In the genomic region with DNA sequence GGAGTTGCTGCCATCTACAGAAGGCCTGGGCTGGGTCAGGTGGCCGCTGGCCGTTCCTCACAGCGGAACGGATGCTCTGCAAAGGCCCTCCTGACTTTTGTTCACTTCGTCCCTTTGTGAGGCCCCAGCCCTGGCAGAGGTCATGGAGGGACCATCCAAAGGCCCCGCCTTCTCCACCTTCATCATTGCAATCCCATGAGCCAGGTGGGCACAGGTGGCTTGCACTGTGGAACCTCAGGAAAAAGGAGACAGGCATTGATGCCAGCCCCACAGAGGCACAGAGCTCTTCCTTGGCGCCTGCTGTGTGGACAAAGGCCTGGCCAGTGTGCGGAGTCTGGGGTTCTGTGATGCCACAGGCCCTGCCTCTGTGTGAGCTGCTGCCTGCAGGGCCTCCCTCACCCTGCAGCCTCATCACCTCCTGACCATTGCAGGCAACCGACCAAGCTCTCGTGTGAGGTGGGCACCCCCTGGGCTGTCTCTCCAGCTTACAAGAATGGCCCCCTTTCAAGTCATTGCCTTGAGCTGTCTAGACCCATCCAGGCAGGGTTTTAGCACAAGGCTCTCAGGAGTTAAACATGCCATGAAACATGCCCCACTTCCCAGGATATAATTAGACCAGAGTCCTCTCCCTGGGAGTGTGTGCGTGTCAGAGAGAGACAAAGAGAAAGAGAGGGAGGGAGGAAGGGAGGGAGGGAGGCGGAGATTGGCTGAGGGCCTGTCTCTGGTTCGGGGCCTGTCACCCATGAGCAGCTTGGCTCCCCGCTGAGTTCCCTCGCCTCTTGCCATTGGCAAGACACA, we compare ENCODE assay signal across 8 cellular contexts. TPM values are rescaled to one million over a fixed set of nuclear protein-coding genes. Genes with fewer than 3 reads are reported as not detected.
DNase-seq lines count a peak whose midpoint lies in the region; ATAC-seq and TF ChIP-seq lines count a peak whose summit lies in the region.

No MANE protein-coding gene starts in this region.

- ATAC-seq in upper lobe of left lung (ENCODE audit: low FRiP score in 2 of 2) (peak; percentile 77 to 83), HG03442 (IDR thresholded peaks at IDR 0.05; ENCODE audit: unreplicated experiment) (no peak)

- H2BK15ac ChIP-seq in mesendoderm (replicated peaks; ENCODE audit: low read depth) = no peak overlapping the region

- WGBS in mesendoderm (ENCODE audit: extremely low coverage, insufficient coverage, low lambda C conversion rate) = no CpG with 5 or more reads among the region's 15 CpGs
- WGBS in upper lobe of left lung, 2 donors = 67 to 79% methylated on average over 13 to 15 of the region's 15 CpGs

- H3K79me2 ChIP-seq in mesendoderm (ENCODE audit: control insufficient read depth, insufficient read depth, low read length) = no peaks in the 10 kb centered on the region

- H3K27ac ChIP-seq in dorsolateral prefrontal cortex (peak overlapping the region; percentile 70 to 97 (median 89)), mesendoderm (ENCODE audit: low read depth, low read length) (no peak overlapping the region), upper lobe of left lung (peak overlapping the region; percentile 29 to 82 (median 81))

- no peak for TF ChIP-seq POLR2A in upper lobe of left lung (IDR thresholded peaks at IDR 0.05)

- peak; percentile 100 for DNase-seq in DMS79 (lab: John Stamatoyannopoulos, UW)
- DNase-seq in NCI-H460 (ENCODE audit: extremely low read depth, low read depth) = peak; percentile 58
- DNase-seq in dorsolateral prefrontal cortex = peak; percentile 62 to 95 (median 82)
- DNase-seq in mesendoderm = no peak
- DNase-seq in upper lobe of left lung = peak in 1 of 2 donors; percentile 39
- DNase-seq in stimulated activated naive CD4-positive, alpha-beta T cell (lab: John Stamatoyannopoulos, UW) = no peak
- DNase-seq in OCI-M2 (lab: John Stamatoyannopoulos, UW; ENCODE audit: unreplicated experiment) = no peak

- H3K36me3 ChIP-seq in mesendoderm (ENCODE audit: control insufficient read depth, insufficient read depth, low read length) (no peaks in the 10 kb centered on the region), upper lobe of left lung (no peaks in the 10 kb centered on the region)

- TF ChIP-seq CTCF in dorsolateral prefrontal cortex (IDR thresholded peaks at IDR 0.05 in 54 of 56, conservative IDR thresholded peaks at IDR 0.05 in 2 of 56; ENCODE audit: low read depth in 1 of 56, partially characterized antibody in 56 of 56) (peak in 2 of 56 donors; percentile 7 to 25), upper lobe of left lung (IDR thresholded peaks at IDR 0.05) (no peak)

- no peak overlapping the region for H4K5ac ChIP-seq in mesendoderm (ENCODE audit: low read length)

- peak overlapping the region in 8 of 59 donors; percentile 6 to 31 (median 13) for H3K4me3 ChIP-seq in dorsolateral prefrontal cortex
- H3K4me3 ChIP-seq in mesendoderm (ENCODE audit: low read length) = no peak overlapping the region
- no peak overlapping the region for H3K4me3 ChIP-seq in upper lobe of left lung

- peak overlapping the region; percentile 6 for H3K9ac ChIP-seq in mesendoderm (ENCODE audit: low read length)

- H3K79me1 ChIP-seq in mesendoderm (ENCODE audit: low read length) = no peaks in the 10 kb centered on the region

- no peak overlapping the region for H3K4me2 ChIP-seq in mesendoderm (ENCODE audit: low read length)

- TF ChIP-seq EP300 in upper lobe of left lung (IDR thresholded peaks at IDR 0.05) = no peak

- H4K8ac ChIP-seq in mesendoderm (ENCODE audit: low read depth, low read length) = no peak overlapping the region

- H3K23ac ChIP-seq in mesendoderm (ENCODE audit: low read length) = no peak overlapping the region

- peak overlapping the region; percentile 52 for H3K56ac ChIP-seq in mesendoderm (ENCODE audit: low read length)

- no peak overlapping the region for H2BK120ac ChIP-seq in mesendoderm (ENCODE audit: low read depth, low read length)

- no peaks in the 10 kb centered on the region for H3K4me1 ChIP-seq in mesendoderm (ENCODE audit: control insufficient read depth, low read depth, low read length)
- H3K4me1 ChIP-seq in upper lobe of left lung = peaks cover 21 to 29% (median 24%) of the 10 kb centered on the region in 4 donors

- H3K4ac ChIP-seq in mesendoderm (ENCODE audit: low read depth, low read length) = no peak overlapping the region

- H3K27me3 ChIP-seq in dorsolateral prefrontal cortex (no peaks in the 10 kb centered on the region), mesendoderm (ENCODE audit: insufficient read depth, low read length, poor library complexity) (no peaks in the 10 kb centered on the region), upper lobe of left lung (no peaks in the 10 kb centered on the region)

- no peak overlapping the region for H2BK5ac ChIP-seq in mesendoderm (ENCODE audit: low read length)

- H2AK5ac ChIP-seq in mesendoderm (ENCODE audit: low read length) = no peak overlapping the region

- H3K9me3 ChIP-seq in upper lobe of left lung = no peaks in the 10 kb centered on the region

- no peak overlapping the region for H3K18ac ChIP-seq in mesendoderm (ENCODE audit: low read length)

- intact Hi-C loops in dorsolateral prefrontal cortex (cut with DNase I) = loop anchor here (1.0 to 5.0 kb wide), 2 partner anchors 19 to 43 kb away; partner anchors contain the start of gene NFKBIA (in 1 of the 2)

RNA-seq across cellular contexts. Expression of gene NFKBIA, which starts 19.3 kb away (rescaled TPM):
- total RNA-seq in NCI-H460 (2014; rRNA removed; shearing (Covaris generic)) = 63.3 and 66.4 TPM in 2 replicates
- 230 and 273 TPM in 2 replicates for polyA plus RNA-seq in NCI-H460 (2014; cell fraction: nucleus; rRNA removed)
- total RNA-seq in dorsolateral prefrontal cortex (100 to 1,000 TPM in 34 of 120 experiments, 10 to 100 TPM in 86; 38.8 to 167 (median 81.3) TPM), upper lobe of left lung (100 to 1,000 TPM; 292 to 944 (median 610) TPM)
- polyA plus RNA-seq in mesendoderm (2013, experiment 1 of 2) = 49.3 TPM
- 45.6 TPM for polyA plus RNA-seq in mesendoderm (2013, experiment 2 of 2)

Comparison
In these comparisons a context has a peak if more than half of its experiments do, and no peak if none do; other contexts are left out.
1. DNase-seq: peak in DMS79 (single experiment), NCI-H460 (single experiment) and dorsolateral prefrontal cortex (10 of 10); none in mesendoderm (single experiment), stimulated activated naive CD4-positive, alpha-beta T cell (0 of 6) and OCI-M2 (single experiment).